Comparison of ENCODE assay signal across 9 cellular contexts in genomic region chr3:65672876-65673815, GRCh38.
A peak's percentile ranks its signal among the peaks of the same experiment; 100 is the strongest.
DNase-seq lines count a peak whose midpoint lies in the region; FAIRE-seq and TF ChIP-seq lines count a peak whose summit lies in the region.
"Had no signal": no experiment of that assay in that cellular context is flagged by ENCODE, and none has a peak within 500 bp of the region (broad histone marks: within the 10 kb centered on the region; RNA-seq: fewer than 3 reads in every experiment).

No MANE protein-coding gene starts in this region.

- H3K27me3 ChIP-seq in OCI-LY1 (ENCODE audit: insufficient read depth, low read length): no peaks in the 10 kb centered on the region

- peak; percentile 41 for FAIRE-seq in H54 (lab: Jason Lieb, UNC)
- FAIRE-seq: A204.1 had no signal

- no peak for TF ChIP-seq POLR2A in H54 (IDR thresholded peaks at IDR 0.05; ENCODE audit: low read depth, low read length)

- no peaks in the 10 kb centered on the region for H3K4me1 ChIP-seq in OCI-LY1 (ENCODE audit: insufficient read depth, low read length, severe bottlenecking)

- no peaks in the 10 kb centered on the region for H3K79me2 ChIP-seq in OCI-LY1 (ENCODE audit: insufficient read depth, low read length)

- no peak overlapping the region for H3K9ac ChIP-seq in OCI-LY1 (ENCODE audit: low read length)

- H3K36me3 ChIP-seq in OCI-LY1 (ENCODE audit: insufficient read depth, low read length): no peaks in the 10 kb centered on the region

- H2AFZ ChIP-seq in OCI-LY1 (ENCODE audit: low read length): no peak overlapping the region

- DNase-seq in DMS 273 (lab: John Stamatoyannopoulos, UW; ENCODE audit: unreplicated experiment): peak; percentile 71
- DNase-seq in DMS 273 treated with DMSO at 0.1 percent for 48 hours (lab: John Stamatoyannopoulos, UW): no peak
- no peak for DNase-seq in H54 (ENCODE audit: insufficient read length, low spot score)
- DNase-seq in dermis blood vessel endothelial cell: peak; percentile 77
- DNase-seq in medulla oblongata (ENCODE audit: extremely low spot score): peak; percentile 77
- no peak for DNase-seq in activated gamma-delta T cell treated with Interleukin-2 at 50 U/mL for 16 hours
- DNase-seq in GM19238 (ENCODE audit: insufficient read length, low spot score): no peak

- H3K4me3 ChIP-seq in OCI-LY1 (ENCODE audit: low read depth, low read length, poor library complexity, severe bottlenecking): no peak overlapping the region

- no peaks in the 10 kb centered on the region for H3K9me2 ChIP-seq in OCI-LY1 (ENCODE audit: low read depth, low read length)

- H4K20me1 ChIP-seq in OCI-LY1 (ENCODE audit: insufficient read depth, low read length): no peaks in the 10 kb centered on the region

- peak; percentile 77 for TF ChIP-seq CTCF in OCI-LY1 (IDR thresholded peaks at IDR 0.05; ENCODE audit: low read length)

- no peak overlapping the region for H3K27ac ChIP-seq in OCI-LY1 (ENCODE audit: low read depth, low read length, poor library complexity, severe bottlenecking)

- no peaks in the 10 kb centered on the region for H3K9me3 ChIP-seq in OCI-LY1 (ENCODE audit: low read length)

- no peak overlapping the region for H3K4me2 ChIP-seq in OCI-LY1 (ENCODE audit: low read length)

- no peaks in the 10 kb centered on the region for H3F3A ChIP-seq in OCI-LY1 (ENCODE audit: insufficient read depth, low read length)

Comparison
In these comparisons a context has a peak if more than half of its experiments do, and no peak if none do; other contexts are left out.
1. DNase-seq: peak in DMS 273 (single experiment), dermis blood vessel endothelial cell (single experiment) and medulla oblongata (single experiment); none in DMS 273 treated with DMSO at 0.1 percent for 48 hours (single experiment), H54 (single experiment), activated gamma-delta T cell treated with Interleukin-2 at 50 U/mL for 16 hours (single experiment) and GM19238 (single experiment).